Comparison of ENCODE assay signal across 29 cellular contexts in the genomic region with DNA sequence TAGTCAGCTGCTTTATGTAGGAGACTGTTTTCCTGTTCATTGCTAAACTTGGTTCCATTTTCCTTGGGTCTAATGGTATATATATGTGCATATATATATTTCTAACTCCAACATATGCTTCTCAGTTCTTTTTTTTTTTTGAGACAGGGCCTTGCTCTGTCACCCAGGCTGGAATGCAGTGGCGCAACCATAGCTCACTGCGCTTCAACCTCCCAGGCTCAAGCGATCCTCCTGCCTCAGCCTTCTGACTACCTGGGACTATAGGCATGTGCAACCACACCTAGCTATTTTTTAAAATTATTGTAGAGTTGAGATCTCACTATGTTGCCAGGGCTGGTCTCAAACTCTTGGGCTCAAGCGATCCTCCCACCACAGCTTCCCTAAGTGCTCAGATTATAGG. TPM values are rescaled to one million over a fixed set of nuclear protein-coding genes. Genes with fewer than 3 reads are reported as not detected.
"Had no signal": no experiment of that assay in that cellular context is flagged by ENCODE, and none has a peak within 500 bp of the region (broad histone marks: within the 10 kb centered on the region; RNA-seq: fewer than 3 reads in every experiment).

No MANE protein-coding gene starts in this region.

- ATAC-seq: stimulated activated effector memory CD8-positive, alpha-beta T cell treated with anti-CD3 and anti-CD28 coated beads, Interleukin-12 subunit alpha, Interleukin-12 subunit beta, amount 100 ng/mL, for 72 hours; stimulated activated memory B cell treated with anti-CD40 and anti-IgM and Interleukin-4, amounts not matched to agents 10 μg/mL and 1 μg/mL and 100 μg/mL, for 72 hours; stimulated activated naive B cell treated with anti-CD40 and anti-IgM and Interleukin-4, amounts not matched to agents 10 μg/mL and 1 μg/mL and 100 μg/mL, for 72 hours; stimulated activated naive CD8-positive, alpha-beta T cell treated with anti-CD3 and anti-CD28 coated beads, Interleukin-15, amount 100 ng/mL, for 72 hours; stimulated activated naive CD8-positive, alpha-beta T cell treated with anti-CD3 and anti-CD28 coated beads, Interleukin-15, Interleukin-2, amounts not matched to agents 100 U/mL and 50 U/mL, for 24 hours; upper lobe of right lung had no signal

- H3K27ac ChIP-seq: stomach, suprapubic skin, testis, thoracic aorta, thyroid gland, tibial artery, tibial nerve, transverse colon, upper lobe of left lung, upper lobe of right lung, uterus, vagina had no signal

- H3K4me3 ChIP-seq: stomach, suprapubic skin, testis, thoracic aorta, thyroid gland, tibial artery, tibial nerve, transverse colon, upper lobe of left lung, upper lobe of right lung, uterus, vagina had no signal

- FAIRE-seq: urothelium cell line had no signal

- H3K36me3 ChIP-seq: stomach, suprapubic skin, thoracic aorta, thyroid gland, tibial artery, transverse colon, upper lobe of left lung, upper lobe of right lung, uterus, vagina had no signal

- H3K4me1 ChIP-seq: stomach, suprapubic skin, testis, thyroid gland, tibial artery, tibial nerve, transverse colon, upper lobe of left lung, upper lobe of right lung, uterus, vagina had no signal

- H3K27me3 ChIP-seq: stomach, suprapubic skin, testis, thyroid gland, tibial artery, tibial nerve, transverse colon, upper lobe of left lung, upper lobe of right lung, uterus, vagina had no signal

- H3K9me3 ChIP-seq: suprapubic skin, testis, thoracic aorta, thyroid gland, upper lobe of left lung, upper lobe of right lung, uterus, vagina had no signal

- DNase-seq: stimulated activated CD4-positive, alpha-beta T cell treated with anti-CD3 and anti-CD28 coated beads, Interleukin-2, amount 100 ng/mL, for 24 hours; stimulated activated CD4-positive, alpha-beta T cell treated with anti-CD3 and anti-CD28 coated beads, Interleukin-2, amount 100 ng/mL, for 48 hours; stimulated activated CD4-positive, alpha-beta T cell treated with anti-CD3 and anti-CD28 coated beads, Interleukin-4, amount 100 ng/mL, for 24 hours; stimulated activated CD4-positive, alpha-beta T cell treated with anti-CD3 and anti-CD28 coated beads, Interleukin-4, amount 100 ng/mL, for 4 hours; stimulated activated CD8-positive, alpha-beta memory T cell treated with anti-CD3 and anti-CD28 coated beads, Interleukin-4, amount 100 ng/mL, for 48 hours; stimulated activated naive B cell treated with anti-CD40 and anti-IgM and Interleukin-4, amounts not matched to agents 10 μg/mL and 1 μg/mL and 100 μg/mL, for 72 hours; stimulated activated naive CD4-positive, alpha-beta T cell; stimulated activated naive CD4-positive, alpha-beta T cell treated with Interleukin-2 at 50 U/mL for 16 hours; stimulated activated naive CD8-positive, alpha-beta T cell treated with anti-CD3 and anti-CD28 coated beads, Interleukin-15, amount 100 ng/mL, for 72 hours; stimulated activated naive CD8-positive, alpha-beta T cell treated with anti-CD3 and anti-CD28 coated beads, Interleukin-15, Interleukin-2, amounts not matched to agents 100 U/mL and 50 U/mL, for 24 hours; stomach; substantia nigra; testis; thyroid gland; tibial artery; transverse colon; upper lobe of left lung; upper lobe of right lung; uterus had no signal

RNA-seq across cellular contexts. Expression of gene STPG4, which starts 22.1 kb away (rescaled TPM):
- total RNA-seq: stomach, subcutaneous adipose tissue, thoracic aorta, upper lobe of right lung, ureter, urinary bladder had no signal
- polyA plus RNA-seq: stomach had no signal
